ENCODE assay signal across 12 cellular contexts in genomic region chr2:64626963-64627760, GRCh38. TPM values are rescaled to one million over a fixed set of nuclear protein-coding genes. Genes with fewer than 3 reads are reported as not detected.
DNase-seq lines count a peak whose midpoint lies in the region; ATAC-seq and TF ChIP-seq lines count a peak whose summit lies in the region.
"Had no signal": no experiment of that assay in that cellular context is flagged by ENCODE, and none has a peak within 500 bp of the region (broad histone marks: within the 10 kb centered on the region; RNA-seq: fewer than 3 reads in every experiment).

No MANE protein-coding gene starts in this region.

- TF ChIP-seq POLR2A in ovary (IDR thresholded peaks at IDR 0.05): no peak

- H3K18ac ChIP-seq in trophoblast cell (ENCODE audit: low read length): no peak overlapping the region

- H3K4me1 Mint-ChIP-seq in WTC11: peaks cover 21% of the 10 kb centered on the region
- H3K4me1 Mint-ChIP-seq in activated CD4-positive, alpha-beta T cell treated with anti-CD3 and anti-CD28 coated beads, Interleukin-2, amount 10 ng/mL, durations not matched to agents 7 days and 5 days: peaks cover 3% of the 10 kb centered on the region

- H2BK120ac ChIP-seq in trophoblast cell (ENCODE audit: insufficient read depth, low read length, poor library complexity): no peak overlapping the region

- H3K79me2 ChIP-seq in trophoblast cell (ENCODE audit: control insufficient read depth, insufficient read depth, low read length, poor library complexity): no peaks in the 10 kb centered on the region

- H4K8ac ChIP-seq in trophoblast cell (ENCODE audit: low read depth, low read length): no peak overlapping the region

- H3K14ac ChIP-seq in trophoblast cell (ENCODE audit: low read length): no peak overlapping the region

- H3K4me1 ChIP-seq in ovary (ENCODE audit: insufficient read depth) (no peaks in the 10 kb centered on the region), trophoblast cell (ENCODE audit: control insufficient read depth in 1 of 2, insufficient read depth in 2 of 2, low read length in 2 of 2) (no peaks in the 10 kb centered on the region)

- H3K27ac Mint-ChIP-seq in WTC11: no peak overlapping the region
- H3K27ac Mint-ChIP-seq in activated CD4-positive, alpha-beta T cell treated with anti-CD3 and anti-CD28 coated beads, Interleukin-2, amount 10 ng/mL, durations not matched to agents 7 days and 5 days: no peak overlapping the region

- no peak overlapping the region for H3K4ac ChIP-seq in trophoblast cell (ENCODE audit: low read depth, low read length)

- H3K4me3 ChIP-seq in ovary (no peak overlapping the region), trophoblast cell (ENCODE audit: low read depth, low read length) (no peak overlapping the region)
- H3K4me3 ChIP-seq: hepatocyte had no signal

- peaks cover 3% of the 10 kb centered on the region for H3K27me3 Mint-ChIP-seq in WTC11 (ENCODE audit: low read depth)
- H3K27me3 Mint-ChIP-seq in activated CD4-positive, alpha-beta T cell treated with anti-CD3 and anti-CD28 coated beads, Interleukin-2, amount 10 ng/mL, durations not matched to agents 7 days and 5 days: no peaks in the 10 kb centered on the region

- CTCF ChIA-PET in WTC11 (lab: Charles Lee): interaction anchor here (0.6 to 3.4 kb wide), 15 partner anchors 9 to 845 kb away, joined by 3 to 24 read pairs (median 3); partner anchors contain the start of gene AFTPH
- CTCF ChIA-PET in activated CD4-positive, alpha-beta T cell treated with anti-CD3 and anti-CD28 coated beads, Interleukin-2, amount 10 ng/mL, durations not matched to agents 7 days and 5 days (lab: Charles Lee): interaction anchor here (0.6 to 2.7 kb wide), 8 partner anchors 8 to 627 kb away, joined by 3 to 12 read pairs (median 5); no protein-coding TSS in a partner anchor

- WGBS in ovary, 3 donors: 66 to 74% (median 72%) methylated on average over 27 of the region's 27 CpGs
- WGBS in trophoblast cell (ENCODE audit: extremely low coverage, insufficient coverage, insufficient read length): no CpG with 5 or more reads among the region's 27 CpGs

- H3K36me3 ChIP-seq in ovary: no peaks in the 10 kb centered on the region
- H3K36me3 ChIP-seq in trophoblast cell (ENCODE audit: control insufficient read depth in 1 of 2, insufficient read depth in 2 of 2, low read length in 2 of 2): peaks cover 6 to 8% of the 10 kb centered on the region in 2 experiments

- no peaks in the 10 kb centered on the region for H3K27me3 ChIP-seq in ovary
- H3K27me3 ChIP-seq in trophoblast cell (ENCODE audit: insufficient read depth, low read length): no peaks in the 10 kb centered on the region
- H3K27me3 ChIP-seq: hepatocyte had no signal

- H2AFZ ChIP-seq in trophoblast cell (ENCODE audit: insufficient read depth, low read length, poor library complexity): no peak overlapping the region
- H2AFZ ChIP-seq: hepatocyte had no signal

- TF ChIP-seq CTCF in WTC11 (IDR thresholded peaks at IDR 0.05): no peak
- TF ChIP-seq CTCF in ovary (IDR thresholded peaks at IDR 0.05): no peak

- H3K23ac ChIP-seq in trophoblast cell (ENCODE audit: low read length): no peak overlapping the region

- H2BK5ac ChIP-seq in trophoblast cell (ENCODE audit: low read depth, low read length, poor library complexity): no peak overlapping the region

- no peak overlapping the region for H2BK12ac ChIP-seq in trophoblast cell (ENCODE audit: low read length)

- no peak overlapping the region for H3K4me2 ChIP-seq in trophoblast cell (ENCODE audit: low read length)
- H3K4me2 ChIP-seq: hepatocyte had no signal

- no peak overlapping the region for H4K91ac ChIP-seq in trophoblast cell (ENCODE audit: low read depth, low read length)

- POLR2A ChIA-PET in WTC11 (lab: Charles Lee): interaction anchor here (0.6 kb wide), 1 partner anchor 529 kb away, joined by 3 read pairs; no protein-coding TSS in a partner anchor
- POLR2A ChIA-PET in activated CD4-positive, alpha-beta T cell treated with anti-CD3 and anti-CD28 coated beads, Interleukin-2, amount 10 ng/mL, durations not matched to agents 7 days and 5 days (lab: Charles Lee): no interaction called here

- no peaks in the 10 kb centered on the region for H3K36me3 Mint-ChIP-seq in WTC11
- H3K36me3 Mint-ChIP-seq in activated CD4-positive, alpha-beta T cell treated with anti-CD3 and anti-CD28 coated beads, Interleukin-2, amount 10 ng/mL, durations not matched to agents 7 days and 5 days (ENCODE audit: low read depth): peaks cover 5% of the 10 kb centered on the region

- no peak overlapping the region for H3K27ac ChIP-seq in ovary
- H3K27ac ChIP-seq in trophoblast cell (ENCODE audit: low read depth, low read length): no peak overlapping the region
- H3K27ac ChIP-seq: C4-2B, hepatocyte had no signal

- no peak overlapping the region for H3K4me3 Mint-ChIP-seq in WTC11
- H3K4me3 Mint-ChIP-seq in activated CD4-positive, alpha-beta T cell treated with anti-CD3 and anti-CD28 coated beads, Interleukin-2, amount 10 ng/mL, durations not matched to agents 7 days and 5 days: no peak overlapping the region

- H3K9ac ChIP-seq in trophoblast cell (ENCODE audit: low read length): no peak overlapping the region

- H2AK5ac ChIP-seq in trophoblast cell (ENCODE audit: low read length): no peak overlapping the region

- ATAC-seq in WTC11: peak; percentile 30

- DNase-seq in Ammon's horn (ENCODE audit: low spot score): peak; percentile 77
- DNase-seq in NCI-H128 (lab: John Stamatoyannopoulos, UW; ENCODE audit: unreplicated experiment): peak; percentile 28
- no peak for DNase-seq in WTC11 (ENCODE audit: low spot score)
- DNase-seq in myocyte (ENCODE audit: low read depth): peak; percentile 74
- no peak for DNase-seq in activated effector memory CD4-positive, alpha-beta T cell treated with anti-CD3 and anti-CD28 coated beads, Interleukin-2, amount 50 U/mL, for 16 hours
- no peak for DNase-seq in activated CD4-positive, alpha-beta T cell treated with anti-CD3 and anti-CD28 coated beads, Interleukin-2, amount 10 ng/mL, durations not matched to agents 7 days and 5 days
- DNase-seq in ovary: no peak
- DNase-seq in trophoblast cell: no peak
- DNase-seq: activated gamma-delta T cell; effector CD4-positive, alpha-beta T cell had no signal

- no peaks in the 10 kb centered on the region for H3K79me1 ChIP-seq in trophoblast cell (ENCODE audit: low read length)

- TF ChIP-seq EP300 in ovary (IDR thresholded peaks at IDR 0.05): no peak

- intact Hi-C loops in ovary (cut with DNase I): no loop called here

- no peak overlapping the region for H4K12ac ChIP-seq in trophoblast cell (ENCODE audit: low read depth, low read length)

- H3K9me3 ChIP-seq in ovary: no peaks in the 10 kb centered on the region
- H3K9me3 ChIP-seq in trophoblast cell (ENCODE audit: insufficient read depth, low read depth, low read length): no peaks in the 10 kb centered on the region

- H3K9me3 Mint-ChIP-seq in WTC11: no peaks in the 10 kb centered on the region
- no peaks in the 10 kb centered on the region for H3K9me3 Mint-ChIP-seq in activated CD4-positive, alpha-beta T cell treated with anti-CD3 and anti-CD28 coated beads, Interleukin-2, amount 10 ng/mL, durations not matched to agents 7 days and 5 days

TF ChIP-seq in WTC11, 78 proteins besides CTCF, POLR2A, EP300 and RAD21:
- TF ChIP-seq FOXP4 (CRISPR knock-in tag; IDR thresholded peaks at IDR 0.05) (no peak), MXD4 (CRISPR knock-in tag; IDR thresholded peaks at IDR 0.05; ENCODE audit: borderline replicate concordance) (no peak), ERG (CRISPR knock-in tag; IDR thresholded peaks at IDR 0.05) (no peak)

RNA-seq across cellular contexts. Expression of gene SERTAD2, which starts 26.6 kb away (rescaled TPM):
- total RNA-seq in WTC11 (2021) (7.9 to 8.0 TPM (median 7.9 TPM) in 3 replicates), myocyte (22.1 and 24.9 TPM in 2 replicates), ovary (10 to 100 TPM; 11.0 to 26.8 (median 21.8) TPM)
- 24.1 TPM for polyA plus RNA-seq in myocyte (2012)
- total RNA-seq in activated CD4-positive, alpha-beta T cell treated with anti-CD3 and anti-CD28 coated beads, Interleukin-2, amount 10 ng/mL, durations not matched to agents 7 days and 5 days: 10 to 100 TPM; 16.9 to 18.7 TPM
- polyA plus RNA-seq in ovary: 10 to 100 TPM in 1 of 2 donors, 1 to 10 TPM in 1; 9.9 to 20.8 TPM
- 31.5 and 33.8 TPM in 2 replicates for polyA plus RNA-seq in trophoblast cell (2013)

Comparison
In these comparisons a context has a peak if more than half of its experiments do, and no peak if none do; other contexts are left out.
1. DNase-seq: peak in Ammon's horn (single experiment), NCI-H128 (single experiment) and myocyte (single experiment); none in WTC11 (single experiment), activated effector memory CD4-positive, alpha-beta T cell treated with anti-CD3 and anti-CD28 coated beads, Interleukin-2, amount 50 U/mL, for 16 hours (single experiment), activated CD4-positive, alpha-beta T cell treated with anti-CD3 and anti-CD28 coated beads, Interleukin-2, amount 10 ng/mL, durations not matched to agents 7 days and 5 days (single experiment), ovary (0 of 5) and trophoblast cell (0 of 2).